Comparison of ENCODE assay signal across 10 cellular contexts in genomic region chr4:26075588-26075987, GRCh38.
DNase-seq lines count a peak whose midpoint lies in the region; ATAC-seq and TF ChIP-seq lines count a peak whose summit lies in the region.
"Had no signal": no experiment of that assay in that cellular context is flagged by ENCODE, and none has a peak within 500 bp of the region (broad histone marks: within the 10 kb centered on the region; RNA-seq: fewer than 3 reads in every experiment).

No MANE protein-coding gene starts in this region.

- H3K27me3 ChIP-seq in HCT116 (ENCODE audit: insufficient read depth, low read length) (no peaks in the 10 kb centered on the region), lower lobe of right lung (ENCODE audit: low read depth) (no peaks in the 10 kb centered on the region)

- H3K9me2 ChIP-seq in HCT116 (ENCODE audit: insufficient read depth), result no peaks in the 10 kb centered on the region

- no peak for TF ChIP-seq POLR2A in HCT116 (IDR thresholded peaks at IDR 0.05; ENCODE audit: borderline replicate concordance, extremely low read depth, insufficient read depth, insufficient read length)

- intact Hi-C loops in HCT116 (cut with micrococcal nuclease), result no loop called here
- intact Hi-C loops in lower lobe of right lung (cut with DNase I), result no loop called here
- intact Hi-C loops in left colon (cut with DNase I, micrococcal nuclease), result loop anchor here in 1 of 2 donors (5.0 kb wide), 1 partner anchor 252 kb away; no protein-coding TSS in a partner anchor

- H3K27ac Mint-ChIP-seq in endothelial cell (ENCODE audit: unreplicated experiment), result no peak overlapping the region

- TF ChIP-seq CTCF in HCT116 (IDR thresholded peaks at IDR 0.05 in 2 of 3, conservative IDR thresholded peaks at IDR 0.05 in 1 of 3; ENCODE audit: borderline replicate concordance in 1 of 3, insufficient read depth in 1 of 3, low read depth in 2 of 3, low read length in 2 of 3), result no peak
- no peak for TF ChIP-seq CTCF in lower lobe of right lung (IDR thresholded peaks at IDR 0.05)
- TF ChIP-seq CTCF in endothelial cell (IDR thresholded peaks at IDR 0.05; ENCODE audit: unreplicated experiment), result no peak

- H3K9me3 Mint-ChIP-seq in endothelial cell (ENCODE audit: unreplicated experiment), result no peaks in the 10 kb centered on the region

- H3K4me3 ChIP-seq in HCT116 (replicated peaks in 1 of 2; ENCODE audit: low read depth in 1 of 2, low read length in 2 of 2), result no peak overlapping the region
- no peak overlapping the region for H3K4me3 ChIP-seq in lower lobe of right lung
- H3K4me3 ChIP-seq: GM23248 had no signal

- CTCF ChIA-PET in HCT116 (lab: Charles Lee), result interaction anchor here (1.0 kb wide), 1 partner anchor 249 kb away, joined by 3 read pairs; no protein-coding TSS in a partner anchor

- peaks cover 2% of the 10 kb centered on the region for H3K27me3 Mint-ChIP-seq in endothelial cell (ENCODE audit: unreplicated experiment)

- TF ChIP-seq RAD21 in HCT116 (IDR thresholded peaks at IDR 0.05; ENCODE audit: low read depth), result no peak

- H2AFZ ChIP-seq in HCT116 (ENCODE audit: low read depth, low read length, poor library complexity, severe bottlenecking), result no peak overlapping the region
- H2AFZ ChIP-seq: GM23248 had no signal

- H3K79me2 ChIP-seq in HCT116 (ENCODE audit: insufficient read depth, low read length), result no peaks in the 10 kb centered on the region

- no TSS peak for BruUV-seq in HCT116 (replicated peaks; lab: Mats Ljungman, UMichigan)

- H3K4me1 Mint-ChIP-seq in endothelial cell (ENCODE audit: unreplicated experiment), result no peaks in the 10 kb centered on the region

- no peaks in the 10 kb centered on the region for H3K36me3 Mint-ChIP-seq in endothelial cell (ENCODE audit: low read depth, unreplicated experiment)

- H4K20me1 ChIP-seq in HCT116 (ENCODE audit: insufficient read depth), result no peaks in the 10 kb centered on the region

- no peak overlapping the region for H3K4me3 Mint-ChIP-seq in endothelial cell (ENCODE audit: unreplicated experiment)

- H3K9ac ChIP-seq in HCT116 (ENCODE audit: low read length), result no peak overlapping the region
- H3K9ac ChIP-seq: GM23248 had no signal

- POLR2A ChIA-PET in HCT116 (lab: Charles Lee), result no interaction called here

- peaks cover 0 to 18% of the 10 kb centered on the region in 2 experiments; a peak in 1 of 4 replicates for H3K4me1 ChIP-seq in HCT116 (ENCODE audit: control insufficient read depth in 1 of 2, insufficient read depth in 2 of 2, low read length in 2 of 2)
- peaks cover 25% of the 10 kb centered on the region for H3K4me1 ChIP-seq in lower lobe of right lung

- H3K36me3 ChIP-seq in HCT116 (ENCODE audit: control insufficient read depth in 1 of 2, insufficient read depth in 2 of 2, low read length in 2 of 2) (no peaks in the 10 kb centered on the region), lower lobe of right lung (no peaks in the 10 kb centered on the region)

- DNase-seq in HCT116 (ENCODE audit: low read depth, low spot score) (no peak), RPMI7951 (ENCODE audit: low read depth) (peak; percentile 63), lower lobe of right lung (no peak), left colon (no peak), HUDEP-2 (lab: John Stamatoyannopoulos, UW; ENCODE audit: unreplicated experiment in 76 of 76) (no peak), GDM1 (lab: John Stamatoyannopoulos, UW) (no peak), endothelial cell (ENCODE audit: low spot score) (no peak)
- DNase-seq: NCI-H1092 had no signal

- H3K9me3 ChIP-seq in HCT116 (ENCODE audit: control insufficient read depth in 1 of 2, insufficient read depth in 1 of 2, low read depth in 1 of 2, low read length in 2 of 2), result no peaks in the 10 kb centered on the region
- no peaks in the 10 kb centered on the region for H3K9me3 ChIP-seq in lower lobe of right lung

- H3K27ac ChIP-seq in HCT116 (ENCODE audit: low read depth, low read length) (no peak overlapping the region), lower lobe of right lung (peak overlapping the region; percentile 74)
- H3K27ac ChIP-seq: GM23248 had no signal

- ATAC-seq in GM18498 (IDR thresholded peaks at IDR 0.05; ENCODE audit: unreplicated experiment) (peak; percentile 31), HCT116 (no peak), lower lobe of right lung (peak; percentile 13 to 23), left colon (no peak)

- RAD21 ChIA-PET in HCT116 (lab: Charles Lee; ENCODE audit: low non-redundant PET in 1 of 2, low total read pairs in 2 of 2, uncharacterized antibody in 2 of 2, unreplicated experiment in 2 of 2), result no interaction called here

- H3K4me2 ChIP-seq in HCT116 (ENCODE audit: low read length), result peak overlapping the region; percentile 20; the same call in 1 of the 2 replicates

TF ChIP-seq in HCT116, 20 proteins besides CTCF, POLR2A, EP300 and RAD21:
- TF ChIP-seq ZNF274 (IDR thresholded peaks at IDR 0.05; ENCODE audit: low read depth, low read length) (no peak), FOSL1 (IDR thresholded peaks at IDR 0.05; ENCODE audit: low read depth) (0 out of 2 replicates have a peak, but pooled peaks have one; percentile 20), REST (IDR thresholded peaks at IDR 0.05; ENCODE audit: low read depth) (no peak), CEBPB (IDR thresholded peaks at IDR 0.05; ENCODE audit: low read depth) (no peak), ZFX (IDR thresholded peaks at IDR 0.05) (no peak), ELF1 (IDR thresholded peaks at IDR 0.05; ENCODE audit: borderline replicate concordance, low read depth) (no peak), EZH2phosphoT487 (IDR thresholded peaks at IDR 0.05; ENCODE audit: borderline replicate concordance) (no peak), POLR2AphosphoS5 (IDR thresholded peaks at IDR 0.05; ENCODE audit: low read depth, low read length) (no peak)

Comparison
In these comparisons a context has a peak if more than half of its experiments do, and no peak if none do; other contexts are left out.
1. ATAC-seq: peak in GM18498 (single experiment) and lower lobe of right lung (2 of 2); none in HCT116 (single experiment) and left colon (single experiment).